Comparison of ENCODE assay signal across 38 cellular contexts in genomic region chr6:168706471-168707177, GRCh38.
"Had no signal": no experiment of that assay in that cellular context is flagged by ENCODE, and none has a peak within 500 bp of the region (broad histone marks: within the 10 kb centered on the region; RNA-seq: fewer than 3 reads in every experiment).

No MANE protein-coding gene starts in this region.

- H3K4me1 ChIP-seq: adrenal gland, body of pancreas, breast epithelium had no signal

- H3K36me3 ChIP-seq: adrenal gland, brain microvascular endothelial cell, breast epithelium had no signal

- H3K9me3 ChIP-seq: adrenal gland, body of pancreas, breast epithelium had no signal

- H3K4me3 ChIP-seq: adrenal gland, body of pancreas, breast epithelium had no signal

- H3K36me3 Mint-ChIP-seq: activated CD4-positive, alpha-beta memory T cell treated with anti-CD3 and anti-CD28 coated beads for 36 hours; activated naive CD4-positive, alpha-beta T cell treated with anti-CD3 and anti-CD28 coated beads, Interleukin-2, amount 50 U/mL, for 72 hours; activated naive CD8-positive, alpha-beta T cell treated with anti-CD3 and anti-CD28 coated beads for 36 hours had no signal

- H3K9me3 Mint-ChIP-seq: activated B cell treated with CpG ODN at 0.5 μM for 24 hours; activated CD4-positive, alpha-beta memory T cell treated with anti-CD3 and anti-CD28 coated beads for 36 hours; activated CD4-positive, alpha-beta T cell treated with anti-CD3 and anti-CD28 coated beads, Interleukin-2, amount 10 ng/mL, durations not matched to agents 24 days and 14 days; activated CD8-positive, alpha-beta T cell treated with anti-CD3 and anti-CD28 coated beads for 36 hours; activated naive CD4-positive, alpha-beta T cell treated with anti-CD3 and anti-CD28 coated beads, Interleukin-2, amount 50 U/mL, for 72 hours; activated naive CD8-positive, alpha-beta T cell treated with anti-CD3 and anti-CD28 coated beads for 36 hours; activated T-cell treated with anti-CD3 and anti-CD28 coated beads, Interleukin-2, amount 50 U/mL, for 4 hours; activated T-cell treated with anti-CD3 and anti-CD28 coated beads, Interleukin-2, amount 50 U/mL, for 72 hours; activated T-helper 1 cell treated with anti-CD3 and anti-CD28 coated beads, Interleukin-12 subunit alpha, Interleukin-12 subunit beta, Interleukin-2, Interleukin-4 antibody, amounts not matched to agents 30 ng/mL and 10 ng/mL and 1 ng/mL, durations not matched to agents 14 hours and 24 hours and 36 hours; activated T-helper 17 cell treated with anti-CD3 and anti-CD28 coated beads, Interleukin-2, amount 50 U/mL, for 72 hours; central memory CD8-positive, alpha-beta T cell; T-helper 1 cell treated with Interleukin-12 subunit alpha and Interleukin-12 subunit beta and Interleukin-4 antibody, amounts not matched to agents 30 μg/mL and 1 μg/mL, for 36 hours; T-helper 2 cell treated with Interferon-gamma antibody and Interleukin-4, amounts not matched to agents 5 μg/mL and 100 μg/mL, for 36 hours had no signal

- H3K27me3 ChIP-seq: body of pancreas, brain microvascular endothelial cell, breast epithelium had no signal

- ATAC-seq: activated CD8-positive, alpha-beta T cell treated with anti-CD3 and anti-CD28 coated beads for 36 hours; activated naive CD4-positive, alpha-beta T cell treated with anti-CD3 and anti-CD28 coated beads, Interleukin-2, amount 50 U/mL, for 72 hours; activated T-cell treated with anti-CD3 and anti-CD28 coated beads, Interleukin-2, amount 50 U/mL, for 4 hours; activated T-cell treated with anti-CD3 and anti-CD28 coated beads, Interleukin-2, amount 50 U/mL, for 72 hours; activated T-helper 17 cell treated with anti-CD3 and anti-CD28 coated beads, Interleukin-2, amount 50 U/mL, for 72 hours; body of pancreas had no signal

- H3K27ac Mint-ChIP-seq: activated B cell treated with CpG ODN at 0.5 μM for 24 hours; activated CD4-positive, alpha-beta memory T cell treated with anti-CD3 and anti-CD28 coated beads for 36 hours; activated CD4-positive, alpha-beta T cell treated with anti-CD3 and anti-CD28 coated beads, Interleukin-2, amount 10 ng/mL, durations not matched to agents 24 days and 14 days; activated CD8-positive, alpha-beta T cell treated with anti-CD3 and anti-CD28 coated beads for 36 hours; activated naive CD4-positive, alpha-beta T cell treated with anti-CD3 and anti-CD28 coated beads, Interleukin-2, amount 50 U/mL, for 72 hours; activated naive CD8-positive, alpha-beta T cell treated with anti-CD3 and anti-CD28 coated beads for 36 hours; activated T-cell treated with anti-CD3 and anti-CD28 coated beads, Interleukin-2, amount 50 U/mL, for 72 hours; activated T-helper 1 cell treated with anti-CD3 and anti-CD28 coated beads, Interleukin-12 subunit alpha, Interleukin-12 subunit beta, Interleukin-2, Interleukin-4 antibody, amounts not matched to agents 30 ng/mL and 10 ng/mL and 1 ng/mL, durations not matched to agents 14 hours and 24 hours and 36 hours; activated T-helper 17 cell treated with anti-CD3 and anti-CD28 coated beads, Interleukin-2, amount 50 U/mL, for 72 hours; T-helper 1 cell treated with Interleukin-12 subunit alpha and Interleukin-12 subunit beta and Interleukin-4 antibody, amounts not matched to agents 30 μg/mL and 1 μg/mL, for 36 hours; T-helper 2 cell treated with Interferon-gamma antibody and Interleukin-4, amounts not matched to agents 5 μg/mL and 100 μg/mL, for 36 hours had no signal

- H3K4me1 Mint-ChIP-seq: activated B cell treated with CpG ODN at 0.5 μM for 24 hours; activated CD4-positive, alpha-beta T cell treated with anti-CD3 and anti-CD28 coated beads, Interleukin-2, amount 10 ng/mL, durations not matched to agents 24 days and 14 days; activated naive CD8-positive, alpha-beta T cell treated with anti-CD3 and anti-CD28 coated beads for 36 hours; activated T-helper 17 cell treated with anti-CD3 and anti-CD28 coated beads, Interleukin-2, amount 50 U/mL, for 72 hours; central memory CD8-positive, alpha-beta T cell had no signal

- H3K27me3 Mint-ChIP-seq: activated B cell treated with CpG ODN at 0.5 μM for 24 hours; activated CD4-positive, alpha-beta T cell treated with anti-CD3 and anti-CD28 coated beads, Interleukin-2, amount 10 ng/mL, durations not matched to agents 24 days and 14 days had no signal

- H3K4me3 Mint-ChIP-seq: activated B cell treated with CpG ODN at 0.5 μM for 24 hours; activated CD4-positive, alpha-beta memory T cell treated with anti-CD3 and anti-CD28 coated beads for 36 hours; activated CD4-positive, alpha-beta T cell treated with anti-CD3 and anti-CD28 coated beads, Interleukin-2, amount 10 ng/mL, durations not matched to agents 24 days and 14 days; activated CD8-positive, alpha-beta T cell treated with anti-CD3 and anti-CD28 coated beads for 36 hours; activated naive CD8-positive, alpha-beta T cell treated with anti-CD3 and anti-CD28 coated beads for 36 hours; activated T-cell treated with anti-CD3 and anti-CD28 coated beads, Interleukin-2, amount 50 U/mL, for 4 hours; activated T-cell treated with anti-CD3 and anti-CD28 coated beads, Interleukin-2, amount 50 U/mL, for 72 hours; activated T-helper 1 cell treated with anti-CD3 and anti-CD28 coated beads, Interleukin-12 subunit alpha, Interleukin-12 subunit beta, Interleukin-2, Interleukin-4 antibody, amounts not matched to agents 30 ng/mL and 10 ng/mL and 1 ng/mL, durations not matched to agents 14 hours and 24 hours and 36 hours; activated T-helper 17 cell treated with anti-CD3 and anti-CD28 coated beads, Interleukin-2, amount 50 U/mL, for 72 hours; central memory CD8-positive, alpha-beta T cell; T-helper 1 cell treated with Interleukin-12 subunit alpha and Interleukin-12 subunit beta and Interleukin-4 antibody, amounts not matched to agents 30 μg/mL and 1 μg/mL, for 36 hours; T-helper 2 cell treated with Interferon-gamma antibody and Interleukin-4, amounts not matched to agents 5 μg/mL and 100 μg/mL, for 36 hours had no signal

- FAIRE-seq: astrocyte, TTC549 had no signal

- H3K27ac ChIP-seq: adrenal gland, body of pancreas, brain microvascular endothelial cell, breast epithelium, VCaP had no signal

- DNase-seq: activated B cell treated with CpG ODN at 0.5 μM for 24 hours; activated CD4-positive, alpha-beta memory T cell treated with anti-CD3 and anti-CD28 coated beads for 36 hours; activated CD4-positive, alpha-beta T cell treated with anti-CD3 and anti-CD28 coated beads for 4 hours; activated CD4-positive, alpha-beta T cell treated with anti-CD3 and anti-CD28 coated beads, Interleukin-2, amount 10 ng/mL, durations not matched to agents 24 days and 14 days; activated CD4-positive, alpha-beta T cell treated with anti-CD3 and anti-CD28 coated beads, Interleukin-2, amount 50 U/mL, for 1 hour; activated CD4-positive, alpha-beta T cell treated with anti-CD3 and anti-CD28 coated beads, Interleukin-2, amount 50 U/mL, for 4 hours; activated CD4-positive, CD25-positive, alpha-beta regulatory T cell treated with anti-CD3 and anti-CD28 coated beads, Interleukin-2, amount 50 U/mL, for 72 hours; activated CD8-positive, alpha-beta memory T cell treated with anti-CD3 and anti-CD28 coated beads, Interleukin-2, amount 50 U/mL, for 4 hours; activated CD8-positive, alpha-beta T cell treated with anti-CD3 and anti-CD28 coated beads for 36 hours; activated effector memory CD4-positive, alpha-beta T cell treated with anti-CD3 and anti-CD28 coated beads, Interleukin-2, amount 50 U/mL, for 16 hours; activated gamma-delta T cell treated with Interleukin-2 at 50 U/mL for 16 hours; activated naive CD4-positive, alpha-beta T cell; activated naive CD4-positive, alpha-beta T cell treated with anti-CD3 and anti-CD28 coated beads, Interleukin-2, amount 50 U/mL, for 16 hours; activated naive CD8-positive, alpha-beta T cell treated with anti-CD3 and anti-CD28 coated beads for 36 hours; activated T-cell treated with anti-CD3 and anti-CD28 coated beads for 4 hours; activated T-cell treated with anti-CD3 and anti-CD28 coated beads, Interleukin-2, amount 50 U/mL, for 1 hour; activated T-cell treated with anti-CD3 and anti-CD28 coated beads, Interleukin-2, amount 50 U/mL, for 4 hours; activated T-cell treated with anti-CD3 and anti-CD28 coated beads, Interleukin-2, amount 50 U/mL, for 72 hours; amniotic stem cell; body of pancreas; brain microvascular endothelial cell; caudate nucleus; cerebellar nuclear complex; SW 1271; T-helper 1 cell; T-helper 2 cell; T-helper 9 cell had no signal
